Comparison of ENCODE assay signal across 24 cellular contexts in the genomic region with DNA sequence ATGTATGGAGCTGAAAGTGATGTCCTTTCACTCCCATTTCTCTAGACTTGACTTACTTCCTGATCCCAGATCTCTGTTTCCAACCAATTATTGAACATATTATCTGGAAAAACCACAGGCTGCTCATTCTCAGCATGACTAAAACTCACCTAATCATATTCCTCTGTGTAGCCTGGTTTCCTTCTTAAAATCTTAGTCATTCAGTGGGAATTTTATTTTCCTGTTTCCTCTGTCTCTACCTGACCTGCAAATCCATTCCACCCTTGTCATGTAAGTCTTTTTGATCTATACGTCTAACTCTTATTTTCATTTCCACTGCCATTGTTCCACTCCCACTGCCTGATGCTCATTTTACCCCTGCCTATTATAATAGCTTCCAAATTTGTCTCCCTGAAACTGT.
DNase-seq lines count a peak whose midpoint lies in the region; FAIRE-seq and TF ChIP-seq lines count a peak whose summit lies in the region.
"Had no signal": no experiment of that assay in that cellular context is flagged by ENCODE, and none has a peak within 500 bp of the region (broad histone marks: within the 10 kb centered on the region; RNA-seq: fewer than 3 reads in every experiment).

No MANE protein-coding gene starts in this region.

- H3K27ac Mint-ChIP-seq in MCF 10A (ENCODE audit: low read depth, unreplicated experiment), result no peak overlapping the region
- H3K27ac Mint-ChIP-seq: B cell; CD4-positive, alpha-beta T cell; CD8-positive, alpha-beta T cell had no signal

- no peaks in the 10 kb centered on the region for H3K4me1 Mint-ChIP-seq in MCF 10A (ENCODE audit: insufficient read depth, unreplicated experiment)
- H3K4me1 Mint-ChIP-seq: B cell had no signal

- in situ Hi-C loops in mammary epithelial cell (cut with MboI; ENCODE audit: low sequenced_read_pairs in 2 of 2), result no loop called here

- no peaks in the 10 kb centered on the region for H3K27me3 ChIP-seq in mammary epithelial cell (ENCODE audit: insufficient read depth, low read length)
- no peaks in the 10 kb centered on the region for H3K27me3 ChIP-seq in bronchial epithelial cell (ENCODE audit: control insufficient read depth, insufficient read depth, low read length)
- H3K27me3 ChIP-seq in testis, result no peaks in the 10 kb centered on the region
- H3K27me3 ChIP-seq: BLaER1 treated with 17β-estradiol and CSF1 and Interleukin-3, amounts not matched to agents 10 nM and 100 nM had no signal

- POLR2A ChIA-PET in MCF 10A (lab: Yijun Ruan, JAX), result interaction anchor here (2.3 kb wide), 1 partner anchor 12 kb away, joined by 5 read pairs; no protein-coding TSS in a partner anchor

- H3K4me3 ChIP-seq in mammary epithelial cell (replicated peaks in 1 of 3; ENCODE audit: insufficient read depth in 1 of 3, low read depth in 2 of 3, low read length in 3 of 3) (no peak overlapping the region), bronchial epithelial cell (ENCODE audit: low read depth, low read length) (no peak overlapping the region), testis (no peak overlapping the region)
- H3K4me3 ChIP-seq: A549; BLaER1 treated with 17β-estradiol and CSF1 and Interleukin-3, amounts not matched to agents 10 nM and 100 nM had no signal

- no peak overlapping the region for H3K9ac ChIP-seq in mammary epithelial cell (ENCODE audit: insufficient read depth, low read length)
- H3K9ac ChIP-seq: BLaER1 treated with 17β-estradiol and CSF1 and Interleukin-3, amounts not matched to agents 10 nM and 100 nM had no signal

- TF ChIP-seq CTCF in mammary epithelial cell (conservative IDR thresholded peaks at IDR 0.05 in 1 of 2, IDR thresholded peaks at IDR 0.05 in 1 of 2; ENCODE audit: extremely low read depth in 1 of 2, insufficient read depth in 1 of 2, low read depth in 1 of 2, low read length in 2 of 2) (no peak), MCF 10A (IDR thresholded peaks at IDR 0.05; ENCODE audit: unreplicated experiment) (no peak), bronchial epithelial cell (IDR thresholded peaks at IDR 0.05; ENCODE audit: insufficient read depth, low read length, severe bottlenecking) (no peak), testis (IDR thresholded peaks at IDR 0.05) (no peak)

- FAIRE-seq in bronchial epithelial cell (lab: Jason Lieb, UNC), result no peak
- FAIRE-seq: A549, G401.6, GM19239 had no signal

- TF ChIP-seq POLR2A in testis (IDR thresholded peaks at IDR 0.05), result no peak

- dilution Hi-C loops in mammary epithelial cell (cut with HindIII; ENCODE audit: low sequenced_read_pairs), result no loop called here

- no peaks in the 10 kb centered on the region for H3K79me2 ChIP-seq in mammary epithelial cell (ENCODE audit: insufficient read depth, low read length)

- peak; percentile 11 for DNase-seq in mammary epithelial cell
- DNase-seq in MCF 10A (ENCODE audit: unreplicated experiment), result no peak
- peak; percentile 60 for DNase-seq in bronchial epithelial cell (ENCODE audit: low read depth)
- DNase-seq in kidney tubule cell (ENCODE audit: low spot score), result peak; percentile 80
- DNase-seq in putamen (ENCODE audit: low spot score), result peak; percentile 28
- DNase-seq in testis, result no peak
- no peak for DNase-seq in activated naive CD4-positive, alpha-beta T cell treated with Interleukin-2 at 50 U/mL for 16 hours
- no peak for DNase-seq in DMS153 treated with DMSO at 0.1 percent for 48 hours (lab: John Stamatoyannopoulos, UW; ENCODE audit: unreplicated experiment)
- DNase-seq: AML-193; Caco-2; Calu3; CD4-positive, alpha-beta T cell; CD8-positive, alpha-beta T cell; DMS79; DND-41; EL; GF-D8 had no signal

- no peaks in the 10 kb centered on the region for H3K9me3 Mint-ChIP-seq in MCF 10A (ENCODE audit: unreplicated experiment)
- H3K9me3 Mint-ChIP-seq: CD4-positive, alpha-beta T cell; CD8-positive, alpha-beta T cell had no signal

- no peak overlapping the region for H3K4me3 Mint-ChIP-seq in MCF 10A (ENCODE audit: unreplicated experiment)
- H3K4me3 Mint-ChIP-seq: B cell; CD4-positive, alpha-beta T cell; CD8-positive, alpha-beta T cell had no signal

- BruUV-seq in mammary epithelial cell (replicated peaks; lab: Mats Ljungman, UMichigan), result no TSS peak
- no TSS peak for BruUV-seq in MCF 10A (replicated peaks; lab: Mats Ljungman, UMichigan)

- CTCF ChIA-PET in mammary epithelial cell (lab: Charles Lee; ENCODE audit: low non-redundant PET), result no interaction called here
- CTCF ChIA-PET in MCF 10A (lab: Yijun Ruan, JAX), result interaction anchor here (1.5 to 1.6 kb wide), 2 partner anchors 11 to 194 kb away, joined by 3 to 5 read pairs; no protein-coding TSS in a partner anchor

- H3K36me3 Mint-ChIP-seq in MCF 10A (ENCODE audit: insufficient read depth, unreplicated experiment), result no peaks in the 10 kb centered on the region
- H3K36me3 Mint-ChIP-seq: CD8-positive, alpha-beta T cell had no signal

- H3K4me1 ChIP-seq in mammary epithelial cell (ENCODE audit: insufficient read depth, low read length) (no peaks in the 10 kb centered on the region), testis (no peaks in the 10 kb centered on the region)
- H3K4me1 ChIP-seq: BLaER1 treated with 17β-estradiol and CSF1 and Interleukin-3, amounts not matched to agents 10 nM and 100 nM had no signal

- H3K9me3 ChIP-seq in mammary epithelial cell (replicated peaks; ENCODE audit: insufficient read depth, low read length) (no peaks in the 10 kb centered on the region), testis (no peaks in the 10 kb centered on the region)
- H3K9me3 ChIP-seq: A549, Caco-2 had no signal

- H3K4me2 ChIP-seq in mammary epithelial cell (ENCODE audit: insufficient read depth, low read depth, low read length), result no peak overlapping the region
- H3K4me2 ChIP-seq: BLaER1 treated with 17β-estradiol and CSF1 and Interleukin-3, amounts not matched to agents 10 nM and 100 nM had no signal

- no peak overlapping the region for H2AFZ ChIP-seq in mammary epithelial cell (ENCODE audit: low read depth, low read length)

- no peaks in the 10 kb centered on the region for H4K20me1 ChIP-seq in mammary epithelial cell (ENCODE audit: insufficient read depth, low read length)
- H4K20me1 ChIP-seq: BLaER1 treated with 17β-estradiol and CSF1 and Interleukin-3, amounts not matched to agents 10 nM and 100 nM had no signal

- no peaks in the 10 kb centered on the region for H3K36me3 ChIP-seq in mammary epithelial cell (ENCODE audit: insufficient read depth, low read length)
- no peaks in the 10 kb centered on the region for H3K36me3 ChIP-seq in bronchial epithelial cell (ENCODE audit: control insufficient read depth, insufficient read depth, low read length)
- H3K36me3 ChIP-seq in testis (ENCODE audit: low read depth, missing control alignments), result no peaks in the 10 kb centered on the region
- H3K36me3 ChIP-seq: BLaER1 treated with 17β-estradiol and CSF1 and Interleukin-3, amounts not matched to agents 10 nM and 100 nM had no signal

- WGBS in mammary epithelial cell (ENCODE audit: low coverage, missing lambda C conversion rate), result 100% methylated on average over 1 of the region's 1 CpG
- 86 to 92% methylated on average over 1 of the region's 1 CpG for WGBS in testis, 2 donors

- intact Hi-C loops in mammary epithelial cell (cut with micrococcal nuclease), result no loop called here
- intact Hi-C loops in MCF 10A (cut with micrococcal nuclease), result no loop called here
- intact Hi-C loops in testis (cut with DNase I; ENCODE audit: low total_unique reads), result no loop called here

- no peaks in the 10 kb centered on the region for H3K27me3 Mint-ChIP-seq in MCF 10A (ENCODE audit: insufficient read depth, unreplicated experiment)
- H3K27me3 Mint-ChIP-seq: CD4-positive, alpha-beta T cell had no signal

- no peak overlapping the region for H3K27ac ChIP-seq in mammary epithelial cell (ENCODE audit: insufficient read depth, low read depth, low read length)
- H3K27ac ChIP-seq in testis, result no peak overlapping the region
- H3K27ac ChIP-seq: 22Rv1; BLaER1 treated with 17β-estradiol and CSF1 and Interleukin-3, amounts not matched to agents 10 nM and 100 nM; C4-2B had no signal

Comparison
In these comparisons a context has a peak if more than half of its experiments do, and no peak if none do; other contexts are left out.
1. DNase-seq: peak in mammary epithelial cell (single experiment), bronchial epithelial cell (single experiment), kidney tubule cell (single experiment) and putamen (single experiment); none in MCF 10A (single experiment), testis (single experiment), activated naive CD4-positive, alpha-beta T cell treated with Interleukin-2 at 50 U/mL for 16 hours (single experiment) and DMS153 treated with DMSO at 0.1 percent for 48 hours (single experiment).